ENCODE assay signal across 8 cellular contexts in the genomic region with DNA sequence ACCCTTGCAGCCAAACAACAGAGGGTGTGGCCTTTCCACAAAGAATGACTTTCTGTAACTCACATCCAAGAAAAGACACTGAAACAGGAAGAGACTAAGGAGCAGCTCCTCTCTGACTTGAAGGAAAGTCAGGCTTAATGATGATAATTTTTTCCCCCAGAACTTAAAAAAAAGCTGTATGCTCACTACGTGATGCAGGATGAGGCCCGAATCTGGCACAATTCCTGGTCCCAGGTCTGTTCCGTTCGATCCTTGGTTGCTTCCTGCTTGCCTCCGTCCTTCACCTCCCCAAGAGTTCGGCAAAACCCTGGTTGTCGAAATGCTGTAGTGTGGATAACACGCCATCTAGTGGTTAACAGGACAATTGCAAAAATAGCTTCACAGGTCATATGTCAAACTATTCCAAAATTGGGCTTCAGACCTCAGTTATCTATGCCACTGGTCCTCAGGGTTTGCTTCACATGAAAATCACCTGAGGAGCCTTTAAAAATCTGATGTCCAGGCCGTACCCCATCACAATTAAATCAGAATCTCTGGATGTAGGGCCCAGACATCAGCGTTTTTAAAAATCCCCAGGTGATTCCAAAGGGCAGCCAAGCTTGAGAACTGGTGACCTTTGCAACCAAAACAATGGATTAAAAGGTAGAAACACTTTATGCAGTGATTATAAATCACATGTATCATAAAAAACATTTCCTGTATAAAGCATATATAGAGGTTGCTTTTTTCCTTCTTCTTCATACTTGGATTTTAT. TPM values are rescaled to one million over a fixed set of nuclear protein-coding genes. Genes with fewer than 3 reads are reported as not detected.
DNase-seq lines count a peak whose midpoint lies in the region; ATAC-seq and TF ChIP-seq lines count a peak whose summit lies in the region.

No MANE protein-coding gene starts in this region.

- H3K4me3 ChIP-seq in GM12865 (ENCODE audit: low read depth, low read length) (peak overlapping the region; percentile 68), body of pancreas (no peak overlapping the region), iPS DF 6.9 (ENCODE audit: low read length) (no peak overlapping the region)

- H3K36me3 ChIP-seq in body of pancreas (replicated peaks in 1 of 2; ENCODE audit: insufficient read depth in 1 of 2, low read depth in 2 of 2), result no peaks in the 10 kb centered on the region
- no peaks in the 10 kb centered on the region for H3K36me3 ChIP-seq in iPS DF 6.9 (ENCODE audit: control insufficient read depth, insufficient read depth, low read length)

- DNase-seq in GM12865 (ENCODE audit: low read depth), result peak; percentile 88
- DNase-seq in NCI-H1048 (lab: John Stamatoyannopoulos, UW), result peak; percentile 29
- DNase-seq in body of pancreas, result peak; percentile 69 to 81 (median 77)
- DNase-seq in iPS DF 6.9 (ENCODE audit: low read depth, low spot score), result peak; percentile 55
- DNase-seq in sciatic nerve (ENCODE audit: low spot score), result peak; percentile 69

- H3K27ac ChIP-seq in 22Rv1, result no peak overlapping the region
- no peak overlapping the region for H3K27ac ChIP-seq in body of pancreas
- no peak overlapping the region for H3K27ac ChIP-seq in iPS DF 6.9 (ENCODE audit: low read length)

- H3K4me1 ChIP-seq in body of pancreas, result peaks cover 4% of the 10 kb centered on the region
- H3K4me1 ChIP-seq in iPS DF 6.9 (ENCODE audit: control insufficient read depth, insufficient read depth, low read length), result no peaks in the 10 kb centered on the region

- no peak for TF ChIP-seq POLR2A in body of pancreas (IDR thresholded peaks at IDR 0.05)

- H3K9me3 ChIP-seq in body of pancreas (no peaks in the 10 kb centered on the region), iPS DF 6.9 (ENCODE audit: control insufficient read depth, insufficient read depth, low read length) (no peaks in the 10 kb centered on the region)

- TF ChIP-seq CTCF in 22Rv1 (IDR thresholded peaks at IDR 0.05) (peak; percentile 88), GM12865 (IDR thresholded peaks at IDR 0.05; ENCODE audit: insufficient read depth, low read depth, low read length, missing control alignments) (peak; percentile 86), body of pancreas (IDR thresholded peaks at IDR 0.05) (peak; percentile 66 to 92 (median 88))

- no peaks in the 10 kb centered on the region for H3K27me3 ChIP-seq in body of pancreas
- H3K27me3 ChIP-seq in iPS DF 6.9 (ENCODE audit: control insufficient read depth, insufficient read depth, low read length), result 0 out of 2 replicates have a peak, but pooled peaks cover 1% of the 10 kb centered on the region

- ATAC-seq in HG02678 (IDR thresholded peaks at IDR 0.05; ENCODE audit: unreplicated experiment) (peak; percentile 86), SK-N-SH treated with all-trans-retinoic acid at 6 μM for 48 hours (peak; percentile 94), body of pancreas (peak; percentile 94), sciatic nerve (peak; percentile 91)

- intact Hi-C loops in body of pancreas (cut with DNase I), result no loop called here
- intact Hi-C loops in sciatic nerve (cut with DNase I), result loop anchor here (10.0 kb wide), 1 partner anchor 552 kb away; no protein-coding TSS in a partner anchor

- WGBS in body of pancreas, 2 donors, result 8 to 9% methylated on average over 10 of the region's 10 CpGs
- WGBS in iPS DF 6.9 (ENCODE audit: insufficient coverage, insufficient read length), result no CpG with 5 or more reads among the region's 10 CpGs

TF ChIP-seq in SK-N-SH treated with all-trans-retinoic acid at 6 μM for 48 hours, 23 proteins besides CTCF, POLR2A, EP300 and RAD21:
- TF ChIP-seq CSDC2 (CRISPR knock-in tag; IDR thresholded peaks at IDR 0.05) (no peak), ZNF70 (CRISPR knock-in tag; IDR thresholded peaks at IDR 0.05) (peak; percentile 83; the same call in 1 of the 2 replicates)

RNA-seq across cellular contexts. Expression of a gene that starts 28.1 kb away (rescaled TPM):
- total RNA-seq in body of pancreas (1 to 10 TPM; 5.7 to 8.2 TPM), sciatic nerve (33.7 TPM)

Comparison
In these comparisons a context has a peak if more than half of its experiments do, and no peak if none do; other contexts are left out.
1. DNase-seq: peak in every context shown above with its lines; median percentile 88 in GM12865; 77 in body of pancreas; 69 in sciatic nerve; 55 in iPS DF 6.9; 29 in NCI-H1048.